Comparison of ENCODE assay signal across 41 cellular contexts in genomic region chr6:36797653-36798052, GRCh38. TPM values are rescaled to one million over a fixed set of nuclear protein-coding genes. Genes with fewer than 3 reads are reported as not detected.
"Had no signal": no experiment of that assay in that cellular context is flagged by ENCODE, and none has a peak within 500 bp of the region (broad histone marks: within the 10 kb centered on the region; RNA-seq: fewer than 3 reads in every experiment).

No MANE protein-coding gene starts in this region.

- H3K27me3 Mint-ChIP-seq: activated naive CD4-positive, alpha-beta T cell treated with anti-CD3 and anti-CD28 coated beads, Interleukin-2, amount 50 U/mL, for 24 hours; activated naive CD8-positive, alpha-beta T cell; activated naive CD8-positive, alpha-beta T cell treated with anti-CD3 and anti-CD28 coated beads for 36 hours; activated T-cell treated with anti-CD3 and anti-CD28 coated beads, Interleukin-2, amount 50 U/mL, for 24 hours; brain had no signal

- FAIRE-seq: astrocyte, bronchial epithelial cell had no signal

- H3K36me3 Mint-ChIP-seq: activated naive CD4-positive, alpha-beta T cell treated with anti-CD3 and anti-CD28 coated beads, Interleukin-2, amount 10 ng/mL, durations not matched to agents 7 days and 5 days; activated naive CD4-positive, alpha-beta T cell treated with anti-CD3 and anti-CD28 coated beads, Interleukin-2, amount 50 U/mL, for 24 hours; activated naive CD4-positive, alpha-beta T cell treated with anti-CD3 and anti-CD28 coated beads, Interleukin-2, amount 50 U/mL, for 72 hours; activated naive CD8-positive, alpha-beta T cell; activated naive CD8-positive, alpha-beta T cell treated with anti-CD3 and anti-CD28 coated beads for 36 hours; activated naive CD8-positive, alpha-beta T cell treated with anti-CD3 and anti-CD28 coated beads, Interleukin-2, amount 10 ng/mL, durations not matched to agents 7 days and 5 days had no signal

- H3K4me3 Mint-ChIP-seq: activated naive CD4-positive, alpha-beta T cell treated with anti-CD3 and anti-CD28 coated beads for 36 hours; activated naive CD4-positive, alpha-beta T cell treated with anti-CD3 and anti-CD28 coated beads, Interleukin-2, amount 10 ng/mL, durations not matched to agents 7 days and 5 days; activated naive CD4-positive, alpha-beta T cell treated with anti-CD3 and anti-CD28 coated beads, Interleukin-2, amount 50 U/mL, for 24 hours; activated naive CD8-positive, alpha-beta T cell; activated naive CD8-positive, alpha-beta T cell treated with anti-CD3 and anti-CD28 coated beads for 36 hours; activated naive CD8-positive, alpha-beta T cell treated with anti-CD3 and anti-CD28 coated beads, Interleukin-2, amount 10 ng/mL, durations not matched to agents 7 days and 5 days; activated naive CD8-positive, alpha-beta T cell treated with anti-CD3 and anti-CD28 coated beads, Interleukin-2, amount 50 U/mL, for 24 hours; activated T-cell treated with anti-CD3 and anti-CD28 coated beads, Interleukin-2, amount 50 U/mL, for 24 hours; activated T-cell treated with anti-CD3 and anti-CD28 coated beads, Interleukin-2, amount 50 U/mL, for 4 hours; activated T-cell treated with anti-CD3 and anti-CD28 coated beads, Interleukin-2, amount 50 U/mL, for 72 hours; activated T-helper 1 cell treated with anti-CD3 and anti-CD28 coated beads, Interleukin-12 subunit alpha, Interleukin-12 subunit beta, Interleukin-2, Interleukin-4 antibody, amounts not matched to agents 30 ng/mL and 10 ng/mL and 1 ng/mL, durations not matched to agents 14 hours and 24 hours and 36 hours; activated T-helper 17 cell treated with anti-CD3 and anti-CD28 coated beads, Interleukin-2, amount 50 U/mL, for 72 hours; brain; central memory CD8-positive, alpha-beta T cell had no signal

- H3K36me3 ChIP-seq: adrenal gland, ascending aorta, brain microvascular endothelial cell, breast epithelium, cardiac muscle cell had no signal

- H3K27ac Mint-ChIP-seq: activated naive CD4-positive, alpha-beta T cell treated with anti-CD3 and anti-CD28 coated beads for 36 hours; activated naive CD4-positive, alpha-beta T cell treated with anti-CD3 and anti-CD28 coated beads, Interleukin-2, amount 10 ng/mL, durations not matched to agents 7 days and 5 days; activated naive CD4-positive, alpha-beta T cell treated with anti-CD3 and anti-CD28 coated beads, Interleukin-2, amount 50 U/mL, for 24 hours; activated naive CD4-positive, alpha-beta T cell treated with anti-CD3 and anti-CD28 coated beads, Interleukin-2, amount 50 U/mL, for 72 hours; activated naive CD8-positive, alpha-beta T cell; activated naive CD8-positive, alpha-beta T cell treated with anti-CD3 and anti-CD28 coated beads for 36 hours; activated naive CD8-positive, alpha-beta T cell treated with anti-CD3 and anti-CD28 coated beads, Interleukin-2, amount 10 ng/mL, durations not matched to agents 7 days and 5 days; activated naive CD8-positive, alpha-beta T cell treated with anti-CD3 and anti-CD28 coated beads, Interleukin-2, amount 50 U/mL, for 24 hours; activated T-cell treated with anti-CD3 and anti-CD28 coated beads, Interleukin-2, amount 50 U/mL, for 24 hours; activated T-cell treated with anti-CD3 and anti-CD28 coated beads, Interleukin-2, amount 50 U/mL, for 72 hours; activated T-helper 1 cell treated with anti-CD3 and anti-CD28 coated beads, Interleukin-12 subunit alpha, Interleukin-12 subunit beta, Interleukin-2, Interleukin-4 antibody, amounts not matched to agents 30 ng/mL and 10 ng/mL and 1 ng/mL, durations not matched to agents 14 hours and 24 hours and 36 hours; activated T-helper 17 cell treated with anti-CD3 and anti-CD28 coated beads, Interleukin-2, amount 50 U/mL, for 72 hours; activated T-helper 2 cell treated with anti-CD3 and anti-CD28 coated beads, Interferon-gamma antibody, Interleukin-2, Interleukin-4, amounts not matched to agents 10 μg/mL and 5 μg/mL and 100 μg/mL, durations not matched to agents 14 hours and 24 hours and 36 hours; brain had no signal

- H3K27ac ChIP-seq: adrenal gland, ascending aorta, body of pancreas, brain microvascular endothelial cell, breast epithelium, cardiac muscle cell had no signal

- H3K9me3 ChIP-seq: adrenal gland, ascending aorta, body of pancreas, breast epithelium had no signal

- H3K4me3 ChIP-seq: adrenal gland, ascending aorta, body of pancreas, breast epithelium, cardiac muscle cell had no signal

- H3K27me3 ChIP-seq: adrenal gland, ascending aorta, body of pancreas, breast epithelium, cardiac muscle cell had no signal

- DNase-seq: activated effector memory CD4-positive, alpha-beta T cell treated with anti-CD3 and anti-CD28 coated beads, Interleukin-2, amount 50 U/mL, for 16 hours; activated effector memory CD4-positive, alpha-beta T cell treated with Interleukin-2 at 50 U/mL for 16 hours; activated gamma-delta T cell; activated gamma-delta T cell treated with Interleukin-2 at 50 U/mL for 16 hours; activated naive CD4-positive, alpha-beta T cell; activated naive CD4-positive, alpha-beta T cell treated with anti-CD3 and anti-CD28 coated beads for 36 hours; activated naive CD4-positive, alpha-beta T cell treated with anti-CD3 and anti-CD28 coated beads, Interleukin-2, amount 10 ng/mL, durations not matched to agents 7 days and 5 days; activated naive CD4-positive, alpha-beta T cell treated with anti-CD3 and anti-CD28 coated beads, Interleukin-2, amount 50 U/mL, for 16 hours; activated naive CD4-positive, alpha-beta T cell treated with Interleukin-2 at 50 U/mL for 16 hours; activated naive CD8-positive, alpha-beta T cell treated with anti-CD3 and anti-CD28 coated beads for 36 hours; activated naive CD8-positive, alpha-beta T cell treated with anti-CD3 and anti-CD28 coated beads, Interleukin-2, amount 10 ng/mL, durations not matched to agents 7 days and 5 days; activated naive CD8-positive, alpha-beta T cell treated with anti-CD3 and anti-CD28 coated beads, Interleukin-2, amount 50 U/mL, for 24 hours; activated T-cell treated with anti-CD3 and anti-CD28 coated beads, Interleukin-2, amount 50 U/mL, for 1 hour; activated T-cell treated with anti-CD3 and anti-CD28 coated beads, Interleukin-2, amount 50 U/mL, for 24 hours; activated T-cell treated with anti-CD3 and anti-CD28 coated beads, Interleukin-2, amount 50 U/mL, for 4 hours; activated T-cell treated with anti-CD3 and anti-CD28 coated beads, Interleukin-2, amount 50 U/mL, for 48 hours; activated T-cell treated with anti-CD3 and anti-CD28 coated beads, Interleukin-2, amount 50 U/mL, for 72 hours; adrenal gland; amniotic stem cell; amygdala; anterior cingulate cortex; aorta; body of pancreas; brain microvascular endothelial cell; caudate nucleus; central memory CD4-positive, alpha-beta T cell; cerebellar nuclear complex had no signal

- ATAC-seq: activated naive CD4-positive, alpha-beta T cell treated with anti-CD3 and anti-CD28 coated beads, Interleukin-2, amount 50 U/mL, for 72 hours; activated naive CD8-positive, alpha-beta T cell treated with anti-CD3 and anti-CD28 coated beads, Interleukin-2, amount 50 U/mL, for 24 hours; activated T-cell treated with anti-CD3 and anti-CD28 coated beads, Interleukin-2, amount 50 U/mL, for 4 hours; activated T-cell treated with anti-CD3 and anti-CD28 coated beads, Interleukin-2, amount 50 U/mL, for 72 hours; activated T-helper 17 cell treated with anti-CD3 and anti-CD28 coated beads, Interleukin-2, amount 50 U/mL, for 72 hours; body of pancreas had no signal

- H3K9me3 Mint-ChIP-seq: activated naive CD4-positive, alpha-beta T cell treated with anti-CD3 and anti-CD28 coated beads for 36 hours; activated naive CD4-positive, alpha-beta T cell treated with anti-CD3 and anti-CD28 coated beads, Interleukin-2, amount 10 ng/mL, durations not matched to agents 7 days and 5 days; activated naive CD4-positive, alpha-beta T cell treated with anti-CD3 and anti-CD28 coated beads, Interleukin-2, amount 50 U/mL, for 24 hours; activated naive CD4-positive, alpha-beta T cell treated with anti-CD3 and anti-CD28 coated beads, Interleukin-2, amount 50 U/mL, for 72 hours; activated naive CD8-positive, alpha-beta T cell treated with anti-CD3 and anti-CD28 coated beads for 36 hours; activated naive CD8-positive, alpha-beta T cell treated with anti-CD3 and anti-CD28 coated beads, Interleukin-2, amount 10 ng/mL, durations not matched to agents 7 days and 5 days; activated naive CD8-positive, alpha-beta T cell treated with anti-CD3 and anti-CD28 coated beads, Interleukin-2, amount 50 U/mL, for 24 hours; activated T-cell treated with anti-CD3 and anti-CD28 coated beads, Interleukin-2, amount 50 U/mL, for 24 hours; activated T-cell treated with anti-CD3 and anti-CD28 coated beads, Interleukin-2, amount 50 U/mL, for 4 hours; activated T-cell treated with anti-CD3 and anti-CD28 coated beads, Interleukin-2, amount 50 U/mL, for 72 hours; activated T-helper 1 cell treated with anti-CD3 and anti-CD28 coated beads, Interleukin-12 subunit alpha, Interleukin-12 subunit beta, Interleukin-2, Interleukin-4 antibody, amounts not matched to agents 30 ng/mL and 10 ng/mL and 1 ng/mL, durations not matched to agents 14 hours and 24 hours and 36 hours; activated T-helper 17 cell treated with anti-CD3 and anti-CD28 coated beads, Interleukin-2, amount 50 U/mL, for 72 hours; activated T-helper 2 cell treated with anti-CD3 and anti-CD28 coated beads, Interferon-gamma antibody, Interleukin-2, Interleukin-4, amounts not matched to agents 10 μg/mL and 5 μg/mL and 100 μg/mL, durations not matched to agents 14 hours and 24 hours and 36 hours; brain; central memory CD8-positive, alpha-beta T cell had no signal

- H3K4me1 ChIP-seq: adrenal gland, ascending aorta, breast epithelium had no signal

- H3K4me1 Mint-ChIP-seq: activated naive CD4-positive, alpha-beta T cell treated with anti-CD3 and anti-CD28 coated beads, Interleukin-2, amount 50 U/mL, for 24 hours; activated naive CD8-positive, alpha-beta T cell treated with anti-CD3 and anti-CD28 coated beads, Interleukin-2, amount 50 U/mL, for 24 hours; activated T-helper 17 cell treated with anti-CD3 and anti-CD28 coated beads, Interleukin-2, amount 50 U/mL, for 72 hours; central memory CD8-positive, alpha-beta T cell had no signal

RNA-seq across cellular contexts. Expression of gene CPNE5, which starts 41.6 kb away (rescaled TPM):
- total RNA-seq: bronchial epithelial cell, chondrocyte had no signal
